ENCODE assay signal across 14 cellular contexts in genomic region chr3:16067837-16068471, GRCh38.
DNase-seq lines count a peak whose midpoint lies in the region; ATAC-seq and TF ChIP-seq lines count a peak whose summit lies in the region.
"Had no signal": no experiment of that assay in that cellular context is flagged by ENCODE, and none has a peak within 500 bp of the region (broad histone marks: within the 10 kb centered on the region; RNA-seq: fewer than 3 reads in every experiment).

No MANE protein-coding gene starts in this region.

- no peak for TF ChIP-seq CTCF in Panc1 (IDR thresholded peaks at IDR 0.05)
- TF ChIP-seq CTCF in sigmoid colon (IDR thresholded peaks at IDR 0.05), result no peak

- H3K4me1 ChIP-seq in Panc1 (ENCODE audit: control insufficient read depth, insufficient read depth, low read length) (peaks cover 27% of the 10 kb centered on the region), trophoblast cell (ENCODE audit: control insufficient read depth in 1 of 2, insufficient read depth in 2 of 2, low read length in 2 of 2) (peaks cover 0 to 9% of the 10 kb centered on the region in 2 experiments), sigmoid colon (peaks cover 0 to 26% (median 22%) of the 10 kb centered on the region in 4 donors)

- H2BK12ac ChIP-seq in trophoblast cell (ENCODE audit: low read length), result peak overlapping the region; percentile 74

- no peaks in the 10 kb centered on the region for H3K79me2 ChIP-seq in trophoblast cell (ENCODE audit: control insufficient read depth, insufficient read depth, low read length, poor library complexity)

- H3K18ac ChIP-seq in trophoblast cell (ENCODE audit: low read length), result no peak overlapping the region

- peak overlapping the region; percentile 35 for H2AK5ac ChIP-seq in trophoblast cell (ENCODE audit: low read length)

- intact Hi-C loops in Panc1 (cut with micrococcal nuclease; ENCODE audit: unreplicated experiment) (loop anchor here (5.0 kb wide), 1 partner anchor 179 kb away; no protein-coding TSS in a partner anchor), sigmoid colon (cut with DNase I) (no loop called here)

- H3K27ac ChIP-seq in Panc1 (ENCODE audit: low read length) (peak overlapping the region; percentile 87), trophoblast cell (ENCODE audit: low read depth, low read length) (peak overlapping the region; percentile 81), sigmoid colon (no peak overlapping the region)
- H3K27ac ChIP-seq: C4-2B, dorsolateral prefrontal cortex had no signal

- no peak overlapping the region for H3K23ac ChIP-seq in trophoblast cell (ENCODE audit: low read length)

- H2BK5ac ChIP-seq in trophoblast cell (ENCODE audit: low read depth, low read length, poor library complexity), result no peak overlapping the region

- H3K27me3 ChIP-seq in Panc1 (ENCODE audit: control insufficient read depth, insufficient read depth, low read length) (no peaks in the 10 kb centered on the region), trophoblast cell (ENCODE audit: insufficient read depth, low read length) (no peaks in the 10 kb centered on the region), sigmoid colon (no peaks in the 10 kb centered on the region)
- H3K27me3 ChIP-seq: dorsolateral prefrontal cortex had no signal

- H3K9ac ChIP-seq in trophoblast cell (ENCODE audit: low read length), result no peak overlapping the region

- no CpG with 5 or more reads among the region's 2 CpGs for WGBS in trophoblast cell (ENCODE audit: extremely low coverage, insufficient coverage, insufficient read length)
- 90 to 93% methylated on average over 2 of the region's 2 CpGs for WGBS in sigmoid colon, 2 donors

- no peak overlapping the region for H4K12ac ChIP-seq in trophoblast cell (ENCODE audit: low read depth, low read length)

- peaks cover 5% of the 10 kb centered on the region for H3K79me1 ChIP-seq in trophoblast cell (ENCODE audit: low read length)

- no peak overlapping the region for H2AFZ ChIP-seq in trophoblast cell (ENCODE audit: insufficient read depth, low read length, poor library complexity)

- H4K91ac ChIP-seq in trophoblast cell (ENCODE audit: low read depth, low read length), result no peak overlapping the region

- H3K9me3 ChIP-seq in Panc1 (ENCODE audit: control insufficient read depth, insufficient read depth, low read depth, low read length) (peaks cover 2% of the 10 kb centered on the region; the same call in 1 of the 2 replicates), trophoblast cell (ENCODE audit: insufficient read depth, low read depth, low read length) (no peaks in the 10 kb centered on the region), sigmoid colon (no peaks in the 10 kb centered on the region)

- peak; percentile 86 for ATAC-seq in Panc1
- no peak for ATAC-seq in HG02938 (IDR thresholded peaks at IDR 0.05; ENCODE audit: unreplicated experiment)

- H3K4me2 ChIP-seq in trophoblast cell (ENCODE audit: low read length), result peak overlapping the region; percentile 21

- DNase-seq in EH (ENCODE audit: low read depth), result peak; percentile 99
- no peak for DNase-seq in Panc1 (ENCODE audit: low read depth, low spot score)
- peak; percentile 59 for DNase-seq in dedifferentiated amniotic fluid mesenchymal stem cell (ENCODE audit: extremely low spot score)
- DNase-seq in trophoblast cell, result no peak
- no peak for DNase-seq in sigmoid colon
- DNase-seq in G401 (ENCODE audit: low spot score), result no peak
- DNase-seq in HuH-7.5 (ENCODE audit: low spot score), result no peak
- DNase-seq: amygdala, dorsolateral prefrontal cortex, GDM1, kidney, T-helper 1 cell had no signal

- H3K14ac ChIP-seq in trophoblast cell (ENCODE audit: low read length), result peak overlapping the region; percentile 27

- no peak for TF ChIP-seq EP300 in sigmoid colon (IDR thresholded peaks at IDR 0.05)

- no peak overlapping the region for H3K4me3 ChIP-seq in Panc1 (ENCODE audit: low read depth in 2 of 2, low read length in 2 of 2)
- H3K4me3 ChIP-seq in trophoblast cell (ENCODE audit: low read depth, low read length), result no peak overlapping the region
- no peak overlapping the region for H3K4me3 ChIP-seq in sigmoid colon
- H3K4me3 ChIP-seq: dorsolateral prefrontal cortex had no signal

- H3K36me3 ChIP-seq in Panc1 (ENCODE audit: control insufficient read depth, insufficient read depth, low read length) (no peaks in the 10 kb centered on the region), trophoblast cell (ENCODE audit: control insufficient read depth in 1 of 2, insufficient read depth in 2 of 2, low read length in 2 of 2) (no peaks in the 10 kb centered on the region), sigmoid colon (no peaks in the 10 kb centered on the region)

- H4K8ac ChIP-seq in trophoblast cell (ENCODE audit: low read depth, low read length), result no peak overlapping the region

- CTCF ChIA-PET in Panc1 (lab: Charles Lee), result no interaction called here

- in situ Hi-C loops in Panc1 (cut with HindIII; ENCODE audit: low pct_unique_long_range_greater_than_20kb, low sequenced_read_pairs) (no loop called here), G401 (cut with HindIII; ENCODE audit: low sequenced_read_pairs) (no loop called here)

- no peak overlapping the region for H2BK120ac ChIP-seq in trophoblast cell (ENCODE audit: insufficient read depth, low read length, poor library complexity)

- POLR2A ChIA-PET in Panc1 (lab: Charles Lee), result no interaction called here

- no TSS peak for BruUV-seq in Panc1 (replicated peaks; lab: Mats Ljungman, UMichigan)

- no peak for TF ChIP-seq POLR2A in sigmoid colon (IDR thresholded peaks at IDR 0.05)

- no peak overlapping the region for H3K4ac ChIP-seq in trophoblast cell (ENCODE audit: low read depth, low read length)

Comparison
In these comparisons a context has a peak if more than half of its experiments do, and no peak if none do; other contexts are left out.
1. DNase-seq: peak in EH (single experiment) and dedifferentiated amniotic fluid mesenchymal stem cell (single experiment); none in Panc1 (single experiment), trophoblast cell (0 of 2), sigmoid colon (single experiment), G401 (single experiment) and HuH-7.5 (single experiment).
2. H3K27ac ChIP-seq: peak in Panc1 (single experiment) and trophoblast cell (single experiment); none in sigmoid colon (0 of 4).